Comparison of ENCODE assay signal across 19 cellular contexts in the genomic region with DNA sequence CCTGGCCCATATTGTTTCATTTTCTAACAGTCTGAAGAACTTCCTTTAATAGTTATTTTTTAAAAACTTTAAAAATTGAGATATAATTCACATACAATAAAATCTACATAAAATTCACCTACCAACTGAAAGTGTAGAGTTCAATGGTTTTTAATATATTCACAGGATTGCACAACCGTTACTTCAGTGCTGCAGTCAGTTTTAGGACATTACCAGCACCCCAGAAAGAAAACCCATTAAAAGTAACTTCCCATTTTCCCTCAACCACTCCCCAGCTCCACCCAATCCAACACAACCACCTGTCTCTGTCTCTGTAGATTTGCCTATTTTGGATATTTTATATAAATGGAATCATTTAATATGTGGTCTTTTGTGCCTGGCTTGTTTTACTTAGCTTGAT. TPM values are rescaled to one million over a fixed set of nuclear protein-coding genes. Genes with fewer than 3 reads are reported as not detected.
DNase-seq lines count a peak whose midpoint lies in the region; ATAC-seq and TF ChIP-seq lines count a peak whose summit lies in the region.
"Had no signal": no experiment of that assay in that cellular context is flagged by ENCODE, and none has a peak within 500 bp of the region (broad histone marks: within the 10 kb centered on the region; RNA-seq: fewer than 3 reads in every experiment).

No MANE protein-coding gene starts in this region.

- intact Hi-C loops in A673 (cut with micrococcal nuclease; ENCODE audit: unreplicated experiment) = no loop called here
- intact Hi-C loops in CD14-positive monocyte (cut with micrococcal nuclease) = loop anchor here in 1 of 2 donors (10.0 kb wide), 1 partner anchor 125 kb away; no protein-coding TSS in a partner anchor
- intact Hi-C loops in dorsolateral prefrontal cortex (cut with DNase I) = no loop called here

- H3K27me3 Mint-ChIP-seq in CD14-positive monocyte (ENCODE audit: low read depth in 3 of 3) = no peaks in the 10 kb centered on the region

- H3K4me3 ChIP-seq in A673 (ENCODE audit: low read depth, low read length, poor library complexity, severe bottlenecking) (no peak overlapping the region), dorsolateral prefrontal cortex (no peak overlapping the region)
- H3K4me3 ChIP-seq: tibial nerve had no signal

- H3K4me1 ChIP-seq in A673 (ENCODE audit: insufficient read depth, low read length, poor library complexity, severe bottlenecking) = peaks cover 6% of the 10 kb centered on the region

- no peak for ATAC-seq in activated naive CD4-positive, alpha-beta T cell treated with anti-CD3 and anti-CD28 coated beads, Interleukin-2, amount 50 U/mL, for 72 hours
- ATAC-seq in HG02981 (IDR thresholded peaks at IDR 0.05; ENCODE audit: unreplicated experiment) = no peak
- ATAC-seq in HG03025 (IDR thresholded peaks at IDR 0.05; ENCODE audit: low FRiP score, unreplicated experiment) = no peak

- CTCF ChIA-PET in A673 (lab: Charles Lee) = no interaction called here

- peak; percentile 22 for DNase-seq in A673 (ENCODE audit: low spot score)
- no peak for DNase-seq in CD14-positive monocyte (ENCODE audit: low spot score)
- peak; percentile 77 for DNase-seq in MV-4-11 (lab: John Stamatoyannopoulos, UW)
- DNase-seq in activated naive CD4-positive, alpha-beta T cell treated with anti-CD3 and anti-CD28 coated beads, Interleukin-2, amount 50 U/mL, for 72 hours (ENCODE audit: low spot score in 2 of 2) = no peak
- no peak for DNase-seq in dorsolateral prefrontal cortex
- no peak for DNase-seq in LoVo (ENCODE audit: low spot score)
- DNase-seq: DMS79, HCEC 1CT, hippocampal formation, kidney, mesenchymal stem cell, MM.1S, NCI-H1930, SHP77, T1000 had no signal

- H3K27ac ChIP-seq in A673 (ENCODE audit: low read depth, low read length, poor library complexity, severe bottlenecking) (no peak overlapping the region), dorsolateral prefrontal cortex (peak overlapping the region in 1 of 59 donors; percentile 22)
- H3K27ac ChIP-seq: tibial nerve had no signal

- no peaks in the 10 kb centered on the region for H3K36me3 ChIP-seq in A673 (ENCODE audit: insufficient read depth, low read length, poor library complexity, severe bottlenecking)
- H3K36me3 ChIP-seq: tibial nerve had no signal

- H3K9me3 Mint-ChIP-seq in CD14-positive monocyte = no peaks in the 10 kb centered on the region
- H3K9me3 Mint-ChIP-seq in activated naive CD4-positive, alpha-beta T cell treated with anti-CD3 and anti-CD28 coated beads, Interleukin-2, amount 50 U/mL, for 72 hours = no peaks in the 10 kb centered on the region
- H3K9me3 Mint-ChIP-seq: nephron had no signal

- no TSS peak for BruUV-seq in A673 (replicated peaks; lab: Mats Ljungman, UMichigan)

- H3K9me3 ChIP-seq in A673 (ENCODE audit: low read depth, low read length, poor library complexity, severe bottlenecking) = no peaks in the 10 kb centered on the region
- H3K9me3 ChIP-seq: tibial nerve had no signal

- H3K27me3 ChIP-seq in A673 (replicated peaks; ENCODE audit: insufficient read depth, low read depth, low read length, poor library complexity) (no peaks in the 10 kb centered on the region), dorsolateral prefrontal cortex (no peaks in the 10 kb centered on the region)
- H3K27me3 ChIP-seq: tibial nerve had no signal

- peak overlapping the region in 5 of 7 donors; percentile 15 to 50 (median 33) for H3K27ac Mint-ChIP-seq in CD14-positive monocyte
- H3K27ac Mint-ChIP-seq in activated naive CD4-positive, alpha-beta T cell treated with anti-CD3 and anti-CD28 coated beads, Interleukin-2, amount 50 U/mL, for 72 hours = peak overlapping the region; percentile 52 to 88
- H3K27ac Mint-ChIP-seq: nephron had no signal

- peaks cover 38% of the 10 kb centered on the region for H3K4me1 Mint-ChIP-seq in CD14-positive monocyte

- H3K36me3 Mint-ChIP-seq in CD14-positive monocyte = peaks cover 3 to 8% of the 10 kb centered on the region in 2 donors
- no peaks in the 10 kb centered on the region for H3K36me3 Mint-ChIP-seq in activated naive CD4-positive, alpha-beta T cell treated with anti-CD3 and anti-CD28 coated beads, Interleukin-2, amount 50 U/mL, for 72 hours

- H3K4me3 Mint-ChIP-seq in CD14-positive monocyte = no peak overlapping the region
- H3K4me3 Mint-ChIP-seq: nephron had no signal

- POLR2A ChIA-PET in A673 (lab: Charles Lee; ENCODE audit: low non-redundant PET) = no interaction called here

- no peak for TF ChIP-seq CTCF in A673 (conservative IDR thresholded peaks at IDR 0.05; ENCODE audit: low read depth, low read length)
- TF ChIP-seq CTCF in CD14-positive monocyte (IDR thresholded peaks at IDR 0.05) = no peak
- no peak for TF ChIP-seq CTCF in dorsolateral prefrontal cortex (IDR thresholded peaks at IDR 0.05 in 54 of 56, conservative IDR thresholded peaks at IDR 0.05 in 2 of 56; ENCODE audit: low read depth in 1 of 56, partially characterized antibody in 56 of 56)

RNA-seq across cellular contexts. Expression of gene MGA, which starts 29.6 kb away (rescaled TPM):
- 42.1 and 49.3 TPM in 2 replicates for total RNA-seq in A673 (2021)
- polyA plus RNA-seq in CD14-positive monocyte = 1 to 10 TPM; 2.7 to 6.9 TPM
- 10 to 100 TPM; 25.7 to 36.2 TPM for total RNA-seq in activated naive CD4-positive, alpha-beta T cell treated with anti-CD3 and anti-CD28 coated beads, Interleukin-2, amount 50 U/mL, for 72 hours
- 100 to 1,000 TPM in 10 of 120 experiments, 10 to 100 TPM in 110; 63.5 to 108 (median 82.2) TPM for total RNA-seq in dorsolateral prefrontal cortex

Comparison
In these comparisons a context has a peak if more than half of its experiments do, and no peak if none do; other contexts are left out.
1. DNase-seq: peak in A673 (single experiment) and MV-4-11 (single experiment); none in CD14-positive monocyte (single experiment), activated naive CD4-positive, alpha-beta T cell treated with anti-CD3 and anti-CD28 coated beads, Interleukin-2, amount 50 U/mL, for 72 hours (0 of 2), dorsolateral prefrontal cortex (0 of 10) and LoVo (single experiment).